In genomic region chrX:48166322-48166721, GRCh38 we compare ENCODE assay signal across 2 cellular contexts.
TF ChIP-seq lines count a peak whose summit lies in the region.

No MANE protein-coding gene starts in this region.

TF ChIP-seq in HEK293, 187 proteins besides CTCF, POLR2A, EP300 and RAD21:
- TF ChIP-seq, protein P1, sequence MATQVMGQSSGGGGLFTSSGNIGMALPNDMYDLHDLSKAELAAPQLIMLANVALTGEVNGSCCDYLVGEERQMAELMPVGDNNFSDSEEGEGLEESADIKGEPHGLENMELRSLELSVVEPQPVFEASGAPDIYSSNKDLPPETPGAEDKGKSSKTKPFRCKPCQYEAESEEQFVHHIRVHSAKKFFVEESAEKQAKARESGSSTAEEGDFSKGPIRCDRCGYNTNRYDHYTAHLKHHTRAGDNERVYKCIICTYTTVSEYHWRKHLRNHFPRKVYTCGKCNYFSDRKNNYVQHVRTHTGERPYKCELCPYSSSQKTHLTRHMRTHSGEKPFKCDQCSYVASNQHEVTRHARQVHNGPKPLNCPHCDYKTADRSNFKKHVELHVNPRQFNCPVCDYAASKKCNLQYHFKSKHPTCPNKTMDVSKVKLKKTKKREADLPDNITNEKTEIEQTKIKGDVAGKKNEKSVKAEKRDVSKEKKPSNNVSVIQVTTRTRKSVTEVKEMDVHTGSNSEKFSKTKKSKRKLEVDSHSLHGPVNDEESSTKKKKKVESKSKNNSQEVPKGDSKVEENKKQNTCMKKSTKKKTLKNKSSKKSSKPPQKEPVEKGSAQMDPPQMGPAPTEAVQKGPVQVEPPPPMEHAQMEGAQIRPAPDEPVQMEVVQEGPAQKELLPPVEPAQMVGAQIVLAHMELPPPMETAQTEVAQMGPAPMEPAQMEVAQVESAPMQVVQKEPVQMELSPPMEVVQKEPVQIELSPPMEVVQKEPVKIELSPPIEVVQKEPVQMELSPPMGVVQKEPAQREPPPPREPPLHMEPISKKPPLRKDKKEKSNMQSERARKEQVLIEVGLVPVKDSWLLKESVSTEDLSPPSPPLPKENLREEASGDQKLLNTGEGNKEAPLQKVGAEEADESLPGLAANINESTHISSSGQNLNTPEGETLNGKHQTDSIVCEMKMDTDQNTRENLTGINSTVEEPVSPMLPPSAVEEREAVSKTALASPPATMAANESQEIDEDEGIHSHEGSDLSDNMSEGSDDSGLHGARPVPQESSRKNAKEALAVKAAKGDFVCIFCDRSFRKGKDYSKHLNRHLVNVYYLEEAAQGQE (tag by site-specific recombination; IDR thresholded peaks at IDR 0.05) = peak; percentile 56; the same call in 1 of the 2 replicates

TF ChIP-seq in Ishikawa, 13 proteins besides CTCF, POLR2A, EP300 and RAD21:
- TF ChIP-seq, protein P1 (IDR thresholded peaks at IDR 0.05; ENCODE audit: low read depth) = peak; percentile 39; the same call in 1 of the 2 replicates
